ENCODE assay signal across 28 cellular contexts in the genomic region with DNA sequence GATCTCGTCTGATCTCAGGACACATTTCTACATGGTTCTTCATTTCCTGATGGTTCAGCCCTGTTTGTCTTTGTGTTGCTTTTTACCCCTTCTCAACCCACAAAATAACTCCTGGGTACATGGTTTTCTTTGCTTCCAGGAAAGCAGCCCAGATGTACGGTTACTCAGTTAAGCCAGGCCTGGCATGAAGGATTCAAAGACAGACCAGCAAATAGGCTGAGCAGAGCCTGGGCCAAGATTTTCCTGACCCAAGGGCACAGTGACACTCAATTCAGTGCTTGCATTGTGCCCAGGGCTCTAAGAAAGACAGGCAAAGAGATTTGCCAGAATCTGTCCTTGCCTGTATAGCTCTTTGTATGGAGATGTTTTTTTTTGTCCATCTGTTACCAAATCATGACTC.
"Had no signal": no experiment of that assay in that cellular context is flagged by ENCODE, and none has a peak within 500 bp of the region (broad histone marks: within the 10 kb centered on the region; RNA-seq: fewer than 3 reads in every experiment).

No MANE protein-coding gene starts in this region.

- H3K27ac ChIP-seq: ascending aorta, breast epithelium, cardiac muscle cell, colonic mucosa, epithelial cell of prostate, esophagus squamous epithelium, gastroesophageal sphincter had no signal

- DNase-seq: activated CD4-positive, alpha-beta memory T cell treated with anti-CD3 and anti-CD28 coated beads, Interleukin-2, amount 10 ng/mL, durations not matched to agents 7 days and 5 days; activated CD4-positive, alpha-beta T cell treated with anti-CD3 and anti-CD28 coated beads for 1 hour; activated CD4-positive, alpha-beta T cell treated with anti-CD3 and anti-CD28 coated beads for 4 hours; activated CD4-positive, alpha-beta T cell treated with anti-CD3 and anti-CD28 coated beads, Interleukin-2, amount 10 ng/mL, durations not matched to agents 7 days and 5 days; activated CD4-positive, alpha-beta T cell treated with anti-CD3 and anti-CD28 coated beads, Interleukin-2, amount 50 U/mL, for 4 hours; activated CD8-positive, alpha-beta memory T cell treated with anti-CD3 and anti-CD28 coated beads, Interleukin-2, amount 50 U/mL, for 48 hours; activated gamma-delta T cell; activated naive CD4-positive, alpha-beta T cell; activated naive CD4-positive, alpha-beta T cell treated with anti-CD3 and anti-CD28 coated beads, Interleukin-2, amount 10 ng/mL, durations not matched to agents 7 days and 5 days; activated naive CD8-positive, alpha-beta T cell treated with anti-CD3 and anti-CD28 coated beads, Interleukin-2, amount 10 ng/mL, durations not matched to agents 7 days and 5 days; activated T-cell treated with anti-CD3 and anti-CD28 coated beads for 4 hours; activated T-cell treated with anti-CD3 and anti-CD28 coated beads, Interleukin-2, amount 50 U/mL, for 24 hours; activated T-cell treated with anti-CD3 and anti-CD28 coated beads, Interleukin-2, amount 50 U/mL, for 72 hours; central memory CD4-positive, alpha-beta T cell; cerebellar nuclear complex; colonic mucosa; effector CD8-positive, alpha-beta T cell; esophagus squamous epithelium; foreskin melanocyte; head of caudate nucleus; hippocampal formation had no signal

- ATAC-seq: activated naive CD4-positive, alpha-beta T cell treated with anti-CD3 and anti-CD28 coated beads, Interleukin-2, amount 50 U/mL, for 72 hours; activated T-cell treated with anti-CD3 and anti-CD28 coated beads, Interleukin-2, amount 50 U/mL, for 72 hours; gastroesophageal sphincter; WTC11 had no signal
